28 cellular contexts compared by ENCODE assay signal in genomic region chr2:224031358-224031970, GRCh38. TPM values are rescaled to one million over a fixed set of nuclear protein-coding genes. Genes with fewer than 3 reads are reported as not detected.
DNase-seq lines count a peak whose midpoint lies in the region; ATAC-seq, FAIRE-seq and TF ChIP-seq lines count a peak whose summit lies in the region.
"Had no signal": no experiment of that assay in that cellular context is flagged by ENCODE, and none has a peak within 500 bp of the region (broad histone marks: within the 10 kb centered on the region; RNA-seq: fewer than 3 reads in every experiment).

No MANE protein-coding gene starts in this region.

- H3K27me3 ChIP-seq in GM12878 (replicated peaks in 1 of 2; ENCODE audit: control insufficient read depth in 2 of 2, insufficient read depth in 2 of 2, low read length in 1 of 2) (peaks cover 0 to 4% of the 10 kb centered on the region in 2 experiments; a peak in 2 of 4 replicates), HepG2 (ENCODE audit: control insufficient read depth in 1 of 2, insufficient read depth in 2 of 2, low read length in 2 of 2) (no peaks in the 10 kb centered on the region; a peak in 1 of 5 replicates)
- H3K27me3 ChIP-seq in CD4-positive, alpha-beta memory T cell (ENCODE audit: insufficient read depth, low read length) = peaks cover 6% of the 10 kb centered on the region

- no peak overlapping the region for H3K27ac ChIP-seq in GM12878 (ENCODE audit: control insufficient read depth, insufficient read depth)
- H3K27ac ChIP-seq in HepG2 (ENCODE audit: extremely low read length, insufficient read depth, low read length) = no peak overlapping the region
- H3K27ac ChIP-seq in CD4-positive, alpha-beta memory T cell (ENCODE audit: low read depth, low read length) = no peak overlapping the region
- H3K27ac ChIP-seq: neural progenitor cell, SK-N-MC had no signal

- H3K9me3 ChIP-seq in GM12878 (replicated peaks; ENCODE audit: control insufficient read depth, insufficient read depth, low read length) (no peaks in the 10 kb centered on the region; the same call in 2 of the 3 replicates), HepG2 (ENCODE audit: low read length) (no peaks in the 10 kb centered on the region)
- no peaks in the 10 kb centered on the region for H3K9me3 ChIP-seq in CD4-positive, alpha-beta memory T cell (ENCODE audit: control insufficient read depth in 1 of 2, low read length in 2 of 2)

- no peaks in the 10 kb centered on the region for H3K36me3 Mint-ChIP-seq in CD4-positive, alpha-beta memory T cell
- H3K36me3 Mint-ChIP-seq: neural progenitor cell had no signal

- FAIRE-seq in HTR-8/SVneo (lab: Jason Lieb, UNC) (peak; percentile 78), GM12878 (lab: Jason Lieb, UNC) (no peak), HepG2 (lab: Jason Lieb, UNC) (no peak)
- FAIRE-seq: endometrium, G401.6 had no signal

- H3K4me1 ChIP-seq in GM12878 (ENCODE audit: control insufficient read depth, insufficient read depth, low read length) (no peaks in the 10 kb centered on the region), HepG2 (ENCODE audit: insufficient read depth, low read length) (peaks cover 12% of the 10 kb centered on the region)
- H3K4me1 ChIP-seq in CD4-positive, alpha-beta memory T cell (ENCODE audit: insufficient read depth, low read length) = peaks cover 9% of the 10 kb centered on the region

- H2AFZ ChIP-seq in GM12878 (ENCODE audit: control insufficient read depth, low read depth, low read length) (no peak overlapping the region), HepG2 (ENCODE audit: low read length) (no peak overlapping the region)
- H2AFZ ChIP-seq: neural progenitor cell had no signal

- TF ChIP-seq RAD21 in GM12878 (IDR thresholded peaks at IDR 0.05; ENCODE audit: insufficient read depth, low read depth, low read length) (no peak), HepG2 (CRISPR knock-in tag; IDR thresholded peaks at IDR 0.05) (no peak)

- POLR2A ChIA-PET in GM12878 (lab: Charles Lee) = no interaction called here
- POLR2A ChIA-PET in HepG2 (lab: Yijun Ruan, JAX) = no interaction called here
- POLR2A ChIA-PET in CD4-positive, alpha-beta memory T cell (lab: Charles Lee; ENCODE audit: partially characterized antibody) = no interaction called here

- H3K4me2 ChIP-seq in GM12878 (ENCODE audit: control insufficient read depth, insufficient read depth) (no peak overlapping the region), HepG2 (ENCODE audit: low read depth, low read length) (no peak overlapping the region)
- H3K4me2 ChIP-seq: neural progenitor cell had no signal

- H3K9me3 Mint-ChIP-seq in CD4-positive, alpha-beta memory T cell = no peaks in the 10 kb centered on the region
- H3K9me3 Mint-ChIP-seq: neural progenitor cell, type B pancreatic cell had no signal

- TF ChIP-seq CTCF in GM12865 (IDR thresholded peaks at IDR 0.05; ENCODE audit: insufficient read depth, low read depth, low read length, missing control alignments) (no peak), GM12878 (IDR thresholded peaks at IDR 0.05 in 2 of 3, conservative IDR thresholded peaks at IDR 0.05 in 1 of 3; ENCODE audit: control insufficient read depth in 2 of 3, extremely low read depth in 1 of 3, insufficient read depth in 1 of 3, low read depth in 3 of 3, low read length in 3 of 3) (no peak), HepG2 (CRISPR knock-in tag; IDR thresholded peaks at IDR 0.05) (no peak)

- peaks cover 2 to 14% (median 10%) of the 10 kb centered on the region in 4 donors for H3K4me1 Mint-ChIP-seq in CD4-positive, alpha-beta memory T cell

- 56% methylated on average over 13 of the region's 13 CpGs for WGBS in GM12878 (ENCODE audit: insufficient coverage, insufficient replicate concordance, low lambda C conversion rate, missing lambda C conversion rate)
- 75% methylated on average over 13 of the region's 13 CpGs for WGBS in HepG2 (ENCODE audit: low lambda C conversion rate)

- CTCF ChIA-PET in GM12878 (lab: Yijun Ruan, JAX) = no interaction called here
- CTCF ChIA-PET in HepG2 (lab: Yijun Ruan, JAX; ENCODE audit: low intra/inter-chr PET ratio, low total read pairs) = no interaction called here
- CTCF ChIA-PET in CD4-positive, alpha-beta memory T cell (lab: Charles Lee; ENCODE audit: partially characterized antibody) = no interaction called here

- no peak overlapping the region for H3K4me3 Mint-ChIP-seq in CD4-positive, alpha-beta memory T cell
- H3K4me3 Mint-ChIP-seq: activated naive CD4-positive, alpha-beta T cell treated with anti-CD3 and anti-CD28 coated beads for 36 hours; neural progenitor cell; T-helper 2 cell treated with Interferon-gamma antibody and Interleukin-4, amounts not matched to agents 5 μg/mL and 100 μg/mL, for 36 hours; type B pancreatic cell had no signal

- H3K36me3 ChIP-seq in GM12878 (ENCODE audit: control insufficient read depth in 2 of 2, insufficient read depth in 2 of 2, low read length in 1 of 2) = no peaks in the 10 kb centered on the region
- H3K36me3 ChIP-seq in HepG2 (replicated peaks in 1 of 2; ENCODE audit: control insufficient read depth in 1 of 2, insufficient read depth in 2 of 2, low read length in 2 of 2) = no peaks in the 10 kb centered on the region
- no peaks in the 10 kb centered on the region for H3K36me3 ChIP-seq in CD4-positive, alpha-beta memory T cell (ENCODE audit: insufficient read depth, low read length)
- H3K36me3 ChIP-seq: neural progenitor cell had no signal

- H3K27ac Mint-ChIP-seq in CD4-positive, alpha-beta memory T cell = no peak overlapping the region
- H3K27ac Mint-ChIP-seq: activated naive CD4-positive, alpha-beta T cell treated with anti-CD3 and anti-CD28 coated beads for 36 hours; neural progenitor cell; T-helper 2 cell treated with Interferon-gamma antibody and Interleukin-4, amounts not matched to agents 5 μg/mL and 100 μg/mL, for 36 hours; type B pancreatic cell had no signal

- RAD21 ChIA-PET in GM12878 (lab: Charles Lee; ENCODE audit: unreplicated experiment) = no interaction called here

- TF ChIP-seq EP300 in GM12878 (IDR thresholded peaks at IDR 0.05; ENCODE audit: borderline replicate concordance in 1 of 2, control insufficient read depth in 1 of 2, low read depth in 2 of 2, low read length in 2 of 2) (no peak), HepG2 (IDR thresholded peaks at IDR 0.05; ENCODE audit: low read depth in 2 of 2, low read length in 2 of 2) (no peak), HepG2 (CRISPR knock-in tag; IDR thresholded peaks at IDR 0.05; ENCODE audit: borderline replicate concordance) (no peak)

- H3K79me2 ChIP-seq in GM12878 (ENCODE audit: control insufficient read depth, insufficient read depth, low read length) (no peaks in the 10 kb centered on the region), HepG2 (ENCODE audit: insufficient read depth, low read length) (no peaks in the 10 kb centered on the region)

- TF ChIP-seq POLR2A in GM12878 (IDR thresholded peaks at IDR 0.05; ENCODE audit: low read depth, low read length) (no peak), HepG2 (IDR thresholded peaks at IDR 0.05; ENCODE audit: insufficient read depth in 1 of 2, low read depth in 2 of 2, low read length in 2 of 2) (no peak)

- intact Hi-C loops in GM12878 (cut with micrococcal nuclease; ENCODE audit: unreplicated experiment) (no loop called here), HepG2 (cut with micrococcal nuclease; ENCODE audit: unreplicated experiment) (no loop called here)
- intact Hi-C loops in CD4-positive, alpha-beta memory T cell (cut with micrococcal nuclease) = no loop called here

- H4K20me1 ChIP-seq in GM12878 (ENCODE audit: control insufficient read depth, insufficient read depth) (no peaks in the 10 kb centered on the region), HepG2 (ENCODE audit: insufficient read depth, low read length) (no peaks in the 10 kb centered on the region)

- BruUV-seq in GM12878 (replicated peaks; lab: Mats Ljungman, UMichigan) = no TSS peak
- BruUV-seq in HepG2 (replicated peaks; lab: Mats Ljungman, UMichigan) = no TSS peak

- ATAC-seq in GM12878 (no peak), HepG2 (no peak), HG02840 (IDR thresholded peaks at IDR 0.05; ENCODE audit: low FRiP score, unreplicated experiment) (no peak)
- ATAC-seq: left cardiac atrium, sciatic nerve had no signal

- SMC1A ChIA-PET in GM12878 (lab: Charles Lee; ENCODE audit: uncharacterized antibody, unreplicated experiment) = interaction anchor here (0.7 kb wide), 1 partner anchor 11 kb away, joined by 3 read pairs; no protein-coding TSS in a partner anchor

- H3K4me3 ChIP-seq in GM12865 (ENCODE audit: low read depth, low read length) (no peak overlapping the region), GM12878 (no peak overlapping the region), HepG2 (replicated peaks in 1 of 3; ENCODE audit: insufficient read depth in 1 of 3, low read depth in 2 of 3, low read length in 3 of 3) (no peak overlapping the region)
- no peak overlapping the region for H3K4me3 ChIP-seq in CD4-positive, alpha-beta memory T cell (ENCODE audit: low read length in 2 of 2)
- H3K4me3 ChIP-seq: neural progenitor cell, SK-N-MC had no signal

- H3K27me3 Mint-ChIP-seq in CD4-positive, alpha-beta memory T cell = peaks cover 15 to 23% of the 10 kb centered on the region in 2 donors

- DNase-seq in GM12865 (ENCODE audit: low read depth) (peak; percentile 17), HTR-8/SVneo (ENCODE audit: insufficient read length, low spot score) (no peak), GM12878 (ENCODE audit: low read depth, low spot score) (no peak), HepG2 (ENCODE audit: low spot score) (no peak), NCI-H226 (no peak), SW480 (ENCODE audit: low spot score) (no peak)
- DNase-seq in CD4-positive, alpha-beta memory T cell = no peak
- DNase-seq: activated CD4-positive, CD25-positive, alpha-beta regulatory T cell; activated CD8-positive, alpha-beta memory T cell treated with anti-CD3 and anti-CD28 coated beads for 24 hours; activated T-cell treated with anti-CD3 and anti-CD28 coated beads, Interleukin-2, amount 50 U/mL, for 48 hours; amniotic stem cell; cortex of kidney; DMS53; left cardiac atrium; NCI-H1105; NCI-H1930; NCI-H748 treated with DMSO at 0.1 percent for 48 hours; RPMI8226; stimulated activated CD8-positive, alpha-beta memory T cell treated with anti-CD3 and anti-CD28 coated beads, Interleukin-4, amount 100 ng/mL, for 48 hours had no signal

- in situ Hi-C loops in GM12878 (cut with MboI) (no loop called here), HepG2 (cut with HindIII; ENCODE audit: extremely low pct_ligation_motif_present, low pct_unique_long_range_greater_than_20kb) (no loop called here)

- no peak overlapping the region for H3K9ac ChIP-seq in GM12878 (ENCODE audit: control insufficient read depth, insufficient read depth, low read length)
- no peak overlapping the region for H3K9ac ChIP-seq in HepG2 (ENCODE audit: insufficient read depth, low read depth, low read length)
- H3K9ac ChIP-seq: neural progenitor cell had no signal

RNA-seq across cellular contexts. Expression of gene SERPINE2, which starts 7.6 kb away (rescaled TPM):
- 0.52 TPM in 1 of 2 replicates, not detected in the other for total RNA-seq in GM12878 (2013; cell fraction: nucleolus; rRNA removed)
- total RNA-seq in GM12878 (2014; rRNA removed) = 0.22 and 0.40 TPM in 2 replicates
- total RNA-seq in GM12878 (2014; rRNA removed; fragmentation: Illumina TruSeq; extraction: Trizol) = 0.22 and 0.32 TPM in 2 replicates
- total RNA-seq in GM12878 (2021) = 0.92 and 1.0 TPM in 2 replicates
- 0.41 TPM for polyA plus RNA-seq in GM12878 (2011; ENCODE audit: low read depth)
- 0.10 and 0.18 TPM in 2 replicates for polyA plus RNA-seq in GM12878 (2011; rRNA removed)
- polyA plus RNA-seq in GM12878 (2011; cell fraction: cytosol; rRNA removed) = 0.10 and 0.16 TPM in 2 replicates
- polyA plus RNA-seq in GM12878 (2011; cell fraction: nucleus; rRNA removed) = 0.25 and 0.43 TPM in 2 replicates
- polyA plus RNA-seq in GM12878 (2012) = 0.26 and 0.60 TPM in 2 replicates
- 0.62 and 1.5 TPM in 2 replicates for polyA plus RNA-seq in GM12878 (2014; fragmentation: Illumina TruSeq; extraction: Trizol)
- polyA plus RNA-seq in GM12878 (2014; fragmentation: Nextera tagmentation; extraction: Ambion mirVana) = under 1 TPM; 0.24 to 0.39 TPM
- polyA plus RNA-seq in GM12878 (2014; rRNA removed) = 0.26 and 0.30 TPM in 2 replicates
- 1 to 10 TPM; 1.3 to 1.7 TPM for polyA plus RNA-seq in GM12878 (2016; fragmentation: Nextera tagmentation; extraction: Ambion mirVana)
- 0.15 TPM in 1 of 2 replicates, not detected in the other for polyA minus RNA-seq in GM12878 (2011; rRNA and poly(A)+ RNA removed)
- polyA minus RNA-seq in GM12878 (2011; cell fraction: cytosol; rRNA and poly(A)+ RNA removed) = not detected in 2 replicates
- polyA minus RNA-seq in GM12878 (2011; cell fraction: nucleus; rRNA and poly(A)+ RNA removed) = under 0.01 TPM in 1 of 2 replicates, not detected in the other
- 5.5 and 7.9 TPM in 2 replicates for total RNA-seq in HepG2 (2016; rRNA removed; fragmentation: Illumina TruSeq; extraction: Trizol)
- total RNA-seq in HepG2 (2016; cell fraction: cytosol; rRNA removed; fragmentation: Illumina TruSeq; extraction: Trizol; ENCODE audit: low read depth) = 3.0 and 3.9 TPM in 2 replicates
- total RNA-seq in HepG2 (2016; cell fraction: insoluble cytoplasmic fraction; rRNA removed; fragmentation: Illumina TruSeq; extraction: Trizol) = 5.1 and 8.6 TPM in 2 replicates
- total RNA-seq in HepG2 (2016; cell fraction: membrane; rRNA removed; fragmentation: Illumina TruSeq; extraction: Trizol) = 2.8 and 3.4 TPM in 2 replicates
- total RNA-seq in HepG2 (2016; cell fraction: nucleus; rRNA removed; fragmentation: Illumina TruSeq; extraction: Trizol) = 14.0 and 14.4 TPM in 2 replicates
- 18.1 and 24.3 TPM in 2 replicates for polyA plus RNA-seq in HepG2 (2011; rRNA removed)
- 15.4 and 23.2 TPM in 2 replicates for polyA plus RNA-seq in HepG2 (2011; cell fraction: cytosol; rRNA removed)
- polyA plus RNA-seq in HepG2 (2011; cell fraction: nucleus; rRNA removed) = 27.2 and 31.6 TPM in 2 replicates
- 41.2 and 105 TPM in 2 replicates for polyA plus RNA-seq in HepG2 (2012)
- 1.3 and 1.5 TPM in 2 replicates for polyA plus RNA-seq in HepG2 (2016; cell fraction: cytosol; fragmentation: Illumina TruSeq; extraction: Trizol; ENCODE audit: low read depth)
- 5.2 and 7.0 TPM in 2 replicates for polyA plus RNA-seq in HepG2 (2016; cell fraction: insoluble cytoplasmic fraction; fragmentation: Illumina TruSeq; extraction: Trizol; ENCODE audit: low read depth)
- 3.2 and 3.5 TPM in 2 replicates for polyA plus RNA-seq in HepG2 (2016; cell fraction: membrane; fragmentation: Illumina TruSeq; extraction: Trizol; ENCODE audit: low read depth)
- polyA plus RNA-seq in HepG2 (2016; cell fraction: nucleus; fragmentation: Illumina TruSeq; extraction: Trizol; ENCODE audit: insufficient read depth, low read depth) = 24.9 and 28.8 TPM in 2 replicates
- polyA minus RNA-seq in HepG2 (2011; rRNA and poly(A)+ RNA removed; ENCODE audit: low replicate concordance) = 1.8 and 14.9 TPM in 2 replicates
- 11.7 and 23.7 TPM in 2 replicates for polyA minus RNA-seq in HepG2 (2011; cell fraction: cytosol; rRNA and poly(A)+ RNA removed)
- 15.5 and 22.8 TPM in 2 replicates for polyA minus RNA-seq in HepG2 (2011; cell fraction: nucleus; rRNA and poly(A)+ RNA removed)
- 1 to 10 TPM in 1 of 2 experiments, under 1 TPM in 1; 0.47 to 1.0 TPM for total RNA-seq in CD4-positive, alpha-beta memory T cell
- polyA plus RNA-seq in CD4-positive, alpha-beta memory T cell = 1 to 10 TPM; 1.5 to 2.0 TPM
